23 cellular contexts compared by ENCODE assay signal in the genomic region with DNA sequence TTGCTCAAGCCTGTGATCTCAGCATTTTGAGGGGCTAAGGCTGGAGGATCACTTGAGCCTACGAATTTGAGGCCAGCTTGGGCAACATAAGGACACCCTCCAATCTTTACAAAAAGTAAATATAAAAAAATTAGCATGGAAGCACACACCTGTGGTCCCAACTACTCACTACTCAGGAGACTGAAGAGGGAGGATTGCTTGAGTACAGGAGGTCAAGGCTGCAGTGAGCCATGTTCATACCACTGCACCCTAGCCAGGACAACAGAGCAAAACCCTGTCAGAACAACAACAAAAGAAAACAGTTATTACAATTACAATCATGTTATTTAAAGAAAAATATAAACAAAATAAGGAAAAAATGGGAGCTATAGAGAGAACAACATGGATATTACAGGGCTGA.
DNase-seq lines count a peak whose midpoint lies in the region; ATAC-seq, FAIRE-seq and TF ChIP-seq lines count a peak whose summit lies in the region.
"Had no signal": no experiment of that assay in that cellular context is flagged by ENCODE, and none has a peak within 500 bp of the region (broad histone marks: within the 10 kb centered on the region; RNA-seq: fewer than 3 reads in every experiment).

No MANE protein-coding gene starts in this region.

- H3K27me3 ChIP-seq in HepG2 (ENCODE audit: control insufficient read depth in 1 of 2, insufficient read depth in 2 of 2, low read length in 2 of 2) (no peaks in the 10 kb centered on the region), right lobe of liver (no peaks in the 10 kb centered on the region), esophagus muscularis mucosa (no peaks in the 10 kb centered on the region)
- H3K27me3 ChIP-seq: BLaER1 treated with 17β-estradiol and CSF1 and Interleukin-3, amounts not matched to agents 10 nM and 100 nM had no signal

- no peak overlapping the region for H2AFZ ChIP-seq in HepG2 (ENCODE audit: low read length)

- ATAC-seq in HepG2 = peak; percentile 44; the same call in 2 of the 3 replicates
- no peak for ATAC-seq in right lobe of liver
- no peak for ATAC-seq in stimulated activated naive CD8-positive, alpha-beta T cell treated with anti-CD3 and anti-CD28 coated beads, Interleukin-15, amount 100 ng/mL, for 72 hours
- ATAC-seq: A549; CD8-positive, alpha-beta T cell; GM12878 had no signal

- DNase-seq in HepG2 (ENCODE audit: low spot score) (no peak), right lobe of liver (no peak), esophagus muscularis mucosa (ENCODE audit: extremely low spot score) (peak; percentile 19), retina (no peak)
- no peak for DNase-seq in stimulated activated naive CD8-positive, alpha-beta T cell treated with anti-CD3 and anti-CD28 coated beads, Interleukin-15, amount 100 ng/mL, for 72 hours
- DNase-seq: AML-193; Caco-2; Calu3; CD4-positive, alpha-beta T cell; CD8-positive, alpha-beta T cell; DMS53; DMS79; DND-41; EL; GDM1 had no signal

- POLR2A ChIA-PET in HepG2 (lab: Yijun Ruan, JAX) = interaction anchor here (1.3 kb wide), 1 partner anchor 10 kb away, joined by 3 read pairs; no protein-coding TSS in a partner anchor

- H3K4me3 ChIP-seq in HepG2 (replicated peaks in 1 of 3; ENCODE audit: insufficient read depth in 1 of 3, low read depth in 2 of 3, low read length in 3 of 3) (no peak overlapping the region), right lobe of liver (no peak overlapping the region), esophagus muscularis mucosa (no peak overlapping the region)
- H3K4me3 ChIP-seq: A549; BLaER1 treated with 17β-estradiol and CSF1 and Interleukin-3, amounts not matched to agents 10 nM and 100 nM; GM12878 had no signal

- TF ChIP-seq EP300 in HepG2 (IDR thresholded peaks at IDR 0.05; ENCODE audit: low read depth in 2 of 2, low read length in 2 of 2) (no peak), HepG2 (CRISPR knock-in tag; IDR thresholded peaks at IDR 0.05; ENCODE audit: borderline replicate concordance) (no peak), esophagus muscularis mucosa (IDR thresholded peaks at IDR 0.05) (no peak)

- H3K4me2 ChIP-seq in HepG2 (ENCODE audit: low read depth, low read length) = no peak overlapping the region
- H3K4me2 ChIP-seq: A549; BLaER1 treated with 17β-estradiol and CSF1 and Interleukin-3, amounts not matched to agents 10 nM and 100 nM had no signal

- TF ChIP-seq POLR2A in HepG2 (IDR thresholded peaks at IDR 0.05; ENCODE audit: insufficient read depth in 1 of 2, low read depth in 2 of 2, low read length in 2 of 2) = no peak
- no peak for TF ChIP-seq POLR2A in right lobe of liver (IDR thresholded peaks at IDR 0.05)
- no peak for TF ChIP-seq POLR2A in esophagus muscularis mucosa (IDR thresholded peaks at IDR 0.05; ENCODE audit: low read depth)

- H3K27ac Mint-ChIP-seq in stimulated activated naive CD8-positive, alpha-beta T cell treated with anti-CD3 and anti-CD28 coated beads, Interleukin-15, amount 100 ng/mL, for 72 hours = no peak overlapping the region
- H3K27ac Mint-ChIP-seq: B cell; CD4-positive, alpha-beta T cell; CD8-positive, alpha-beta T cell had no signal

- TF ChIP-seq RAD21 in HepG2 (CRISPR knock-in tag; IDR thresholded peaks at IDR 0.05) = no peak

- H3K9me3 Mint-ChIP-seq in stimulated activated naive CD8-positive, alpha-beta T cell treated with anti-CD3 and anti-CD28 coated beads, Interleukin-15, amount 100 ng/mL, for 72 hours = no peaks in the 10 kb centered on the region
- H3K9me3 Mint-ChIP-seq: CD4-positive, alpha-beta T cell had no signal

- in situ Hi-C loops in HepG2 (cut with HindIII; ENCODE audit: extremely low pct_ligation_motif_present, low pct_unique_long_range_greater_than_20kb) = no loop called here

- peaks cover 4% of the 10 kb centered on the region for H3K4me1 Mint-ChIP-seq in stimulated activated naive CD8-positive, alpha-beta T cell treated with anti-CD3 and anti-CD28 coated beads, Interleukin-15, amount 100 ng/mL, for 72 hours

- no peak overlapping the region for H3K27ac ChIP-seq in HepG2 (ENCODE audit: extremely low read length, insufficient read depth, low read length)
- H3K27ac ChIP-seq in right lobe of liver = no peak overlapping the region
- no peak overlapping the region for H3K27ac ChIP-seq in esophagus muscularis mucosa (replicated peaks in 1 of 4)
- H3K27ac ChIP-seq: 22Rv1; A549; BLaER1 treated with 17β-estradiol and CSF1 and Interleukin-3, amounts not matched to agents 10 nM and 100 nM; C4-2B had no signal

- intact Hi-C loops in HepG2 (cut with micrococcal nuclease; ENCODE audit: unreplicated experiment) = no loop called here
- intact Hi-C loops in right lobe of liver (cut with DNase I) = no loop called here
- intact Hi-C loops in esophagus muscularis mucosa (cut with DNase I) = no loop called here

- H3K9me3 ChIP-seq in HepG2 (ENCODE audit: low read length) = no peaks in the 10 kb centered on the region
- H3K9me3 ChIP-seq in right lobe of liver = no peaks in the 10 kb centered on the region
- no peaks in the 10 kb centered on the region for H3K9me3 ChIP-seq in esophagus muscularis mucosa
- H3K9me3 ChIP-seq: A549, Caco-2 had no signal

- H3K36me3 ChIP-seq in HepG2 (replicated peaks in 1 of 2; ENCODE audit: control insufficient read depth in 1 of 2, insufficient read depth in 2 of 2, low read length in 2 of 2) = no peaks in the 10 kb centered on the region
- H3K36me3 ChIP-seq in right lobe of liver = no peaks in the 10 kb centered on the region
- H3K36me3 ChIP-seq in esophagus muscularis mucosa = no peaks in the 10 kb centered on the region
- H3K36me3 ChIP-seq: BLaER1 treated with 17β-estradiol and CSF1 and Interleukin-3, amounts not matched to agents 10 nM and 100 nM had no signal

- no peaks in the 10 kb centered on the region for H3K79me2 ChIP-seq in HepG2 (ENCODE audit: insufficient read depth, low read length)

- no TSS peak for BruUV-seq in HepG2 (replicated peaks; lab: Mats Ljungman, UMichigan)

- H4K20me1 ChIP-seq in HepG2 (ENCODE audit: insufficient read depth, low read length) = no peaks in the 10 kb centered on the region
- H4K20me1 ChIP-seq: BLaER1 treated with 17β-estradiol and CSF1 and Interleukin-3, amounts not matched to agents 10 nM and 100 nM had no signal

- H3K27me3 Mint-ChIP-seq in stimulated activated naive CD8-positive, alpha-beta T cell treated with anti-CD3 and anti-CD28 coated beads, Interleukin-15, amount 100 ng/mL, for 72 hours = no peaks in the 10 kb centered on the region
- H3K27me3 Mint-ChIP-seq: B cell; CD4-positive, alpha-beta T cell had no signal

- WGBS in HepG2 (ENCODE audit: low lambda C conversion rate) = 90% methylated on average over 1 of the region's 1 CpG
- 100% methylated on average over 1 of the region's 1 CpG for WGBS in right lobe of liver (ENCODE audit: insufficient coverage, low coverage, low lambda C conversion rate, missing lambda C conversion rate)
- 96% methylated on average over 1 of the region's 1 CpG for WGBS in esophagus muscularis mucosa

- no peak overlapping the region for H3K4me3 Mint-ChIP-seq in stimulated activated naive CD8-positive, alpha-beta T cell treated with anti-CD3 and anti-CD28 coated beads, Interleukin-15, amount 100 ng/mL, for 72 hours
- H3K4me3 Mint-ChIP-seq: B cell; CD4-positive, alpha-beta T cell; CD8-positive, alpha-beta T cell had no signal

- TF ChIP-seq CTCF in HepG2 (CRISPR knock-in tag; IDR thresholded peaks at IDR 0.05) (no peak), right lobe of liver (IDR thresholded peaks at IDR 0.05) (no peak), esophagus muscularis mucosa (IDR thresholded peaks at IDR 0.05) (no peak)

- H3K4me1 ChIP-seq in HepG2 (ENCODE audit: insufficient read depth, low read length) = peaks cover 55% of the 10 kb centered on the region
- H3K4me1 ChIP-seq in right lobe of liver = no peaks in the 10 kb centered on the region
- peaks cover 5 to 45% (median 41%) of the 10 kb centered on the region in 4 donors for H3K4me1 ChIP-seq in esophagus muscularis mucosa
- H3K4me1 ChIP-seq: A549 had no signal

- H3K9ac ChIP-seq in HepG2 (ENCODE audit: insufficient read depth, low read depth, low read length) = no peak overlapping the region
- H3K9ac ChIP-seq: BLaER1 treated with 17β-estradiol and CSF1 and Interleukin-3, amounts not matched to agents 10 nM and 100 nM had no signal

- CTCF ChIA-PET in HepG2 (lab: Yijun Ruan, JAX; ENCODE audit: low intra/inter-chr PET ratio, low total read pairs) = no interaction called here

- no peak for FAIRE-seq in HepG2 (lab: Jason Lieb, UNC)
- FAIRE-seq: A549, D721Med, GM12878, GM18507 had no signal

TF ChIP-seq in HepG2, 621 proteins besides CTCF, POLR2A, EP300 and RAD21 (continues in another document):
- TF ChIP-seq ZNF343 (CRISPR knock-in tag; IDR thresholded peaks at IDR 0.05) = no peak
- TF ChIP-seq TEAD3 (CRISPR knock-in tag; optimal IDR thresholded peaks at IDR 0.05; ENCODE audit: borderline replicate concordance) = peak; percentile 27
- TF ChIP-seq RXRB (CRISPR knock-in tag; IDR thresholded peaks at IDR 0.05; ENCODE audit: borderline replicate concordance) = peak; percentile 26; the same call in 1 of the 2 replicates
- no peak for TF ChIP-seq ZNF570 (CRISPR knock-in tag; IDR thresholded peaks at IDR 0.05; ENCODE audit: borderline replicate concordance)
- no peak for TF ChIP-seq GPBP1L1 (CRISPR knock-in tag; IDR thresholded peaks at IDR 0.05)
- TF ChIP-seq EED (CRISPR knock-in tag; IDR thresholded peaks at IDR 0.05) = no peak
- TF ChIP-seq ZMYM2 (CRISPR knock-in tag; IDR thresholded peaks at IDR 0.05) = peak; percentile 25; the same call in 1 of the 2 replicates
- no peak for TF ChIP-seq CHCHD3 (CRISPR knock-in tag; IDR thresholded peaks at IDR 0.05)
